ENCODE assay signal across 1 cellular context in genomic region chr19:18379803-18380747, GRCh38.
TF ChIP-seq lines count a peak whose summit lies in the region.

No MANE protein-coding gene starts in this region.

TF ChIP-seq in HEK293, 187 proteins besides CTCF, POLR2A, EP300 and RAD21 (continued from another document and continues in another):
- TF ChIP-seq PRDM10 (tag by site-specific recombination; IDR thresholded peaks at IDR 0.05) (peak; percentile 88), ZEB2 (tag by site-specific recombination; IDR thresholded peaks at IDR 0.05) (peak; percentile 84), ZSCAN30 (tag by site-specific recombination; IDR thresholded peaks at IDR 0.05) (no peak), KLF16 (tag by site-specific recombination; IDR thresholded peaks at IDR 0.05) (peak; percentile 13; the same call in 1 of the 2 replicates), INSM2 (tag by site-specific recombination; IDR thresholded peaks at IDR 0.05) (peak; percentile 80), SCRT2 (tag by site-specific recombination; IDR thresholded peaks at IDR 0.05) (peak; percentile 83), ZNF335 (tag by site-specific recombination; conservative IDR thresholded peaks at IDR 0.05) (peak; percentile 80), ZNF157 (tag by site-specific recombination; IDR thresholded peaks at IDR 0.05) (no peak), ZFP41 (tag by site-specific recombination; IDR thresholded peaks at IDR 0.05; ENCODE audit: borderline replicate concordance) (no peak), ZNF133 (tag by site-specific recombination; IDR thresholded peaks at IDR 0.05) (no peak), ZFP3 (tag by site-specific recombination; IDR thresholded peaks at IDR 0.05; ENCODE audit: low read depth) (no peak), SALL2 (tag by site-specific recombination; IDR thresholded peaks at IDR 0.05; ENCODE audit: borderline replicate concordance) (no peak), ZNF768 (tag by site-specific recombination; IDR thresholded peaks at IDR 0.05) (no peak), ZNF248 (tag by site-specific recombination; IDR thresholded peaks at IDR 0.05) (no peak), ZBTB21 (tag by site-specific recombination; IDR thresholded peaks at IDR 0.05) (peak; percentile 97), ZNF274 (IDR thresholded peaks at IDR 0.05; ENCODE audit: low read length) (no peak), ZNF274 (tag by site-specific recombination; IDR thresholded peaks at IDR 0.05; ENCODE audit: borderline replicate concordance) (no peak), ZNF398 (tag by site-specific recombination; IDR thresholded peaks at IDR 0.05) (peak; percentile 81), ZNF707 (tag by site-specific recombination; IDR thresholded peaks at IDR 0.05) (no peak), KLF8 (tag by site-specific recombination; IDR thresholded peaks at IDR 0.05) (peak; percentile 67; the same call in 1 of the 2 replicates), ZNF366 (tag by site-specific recombination; conservative IDR thresholded peaks at IDR 0.05) (peak; percentile 97), ZNF654 (tag by site-specific recombination; IDR thresholded peaks at IDR 0.05; ENCODE audit: low read depth) (no peak), ZNF121 (tag by site-specific recombination; IDR thresholded peaks at IDR 0.05) (peak; percentile 89), ZNF610 (tag by site-specific recombination; IDR thresholded peaks at IDR 0.05; ENCODE audit: borderline replicate concordance) (no peak), SP2 (tag by site-specific recombination; IDR thresholded peaks at IDR 0.05) (peak; percentile 58), ZNF600 (tag by site-specific recombination; IDR thresholded peaks at IDR 0.05) (peak; percentile 94), ZNF24 (tag by site-specific recombination; IDR thresholded peaks at IDR 0.05) (peak; percentile 71), YY2 (tag by site-specific recombination; IDR thresholded peaks at IDR 0.05) (no peak), ZSCAN18 (tag by site-specific recombination; IDR thresholded peaks at IDR 0.05) (no peak), ZSCAN16 (tag by site-specific recombination; IDR thresholded peaks at IDR 0.05) (no peak), ELK4 (IDR thresholded peaks at IDR 0.05; ENCODE audit: borderline replicate concordance, low read depth, low read length) (no peak), ZNF555 (tag by site-specific recombination; conservative IDR thresholded peaks at IDR 0.05) (no peak), ZBTB44 (tag by site-specific recombination; IDR thresholded peaks at IDR 0.05) (no peak), FEZF1 (tag by site-specific recombination; IDR thresholded peaks at IDR 0.05) (no peak; the same call in 1 of the 2 replicates), ZNF280D (tag by site-specific recombination; IDR thresholded peaks at IDR 0.05) (no peak), ZBTB7A (tag by site-specific recombination; IDR thresholded peaks at IDR 0.05; ENCODE audit: low read depth) (no peak), WT1 (tag by site-specific recombination; IDR thresholded peaks at IDR 0.05) (peak; percentile 17; the same call in 1 of the 2 replicates), ZNF76 (tag by site-specific recombination; IDR thresholded peaks at IDR 0.05; ENCODE audit: borderline replicate concordance, low read depth) (peak; percentile 15; the same call in 1 of the 2 replicates), ZNF664 (tag by site-specific recombination; IDR thresholded peaks at IDR 0.05) (no peak), GLIS1 (tag by site-specific recombination; IDR thresholded peaks at IDR 0.05) (peak; percentile 77), PRDM6 (tag by site-specific recombination; IDR thresholded peaks at IDR 0.05) (no peak), ZNF184 (tag by site-specific recombination; IDR thresholded peaks at IDR 0.05) (peak; percentile 38; the same call in 1 of the 2 replicates), ZXDB (tag by site-specific recombination; IDR thresholded peaks at IDR 0.05) (peak; percentile 46; the same call in 1 of the 2 replicates), OSR2 (tag by site-specific recombination; IDR thresholded peaks at IDR 0.05) (peak; percentile 36; the same call in 1 of the 2 replicates), HIC1 (tag by site-specific recombination; IDR thresholded peaks at IDR 0.05) (peak; percentile 71), ZNF169 (tag by site-specific recombination; IDR thresholded peaks at IDR 0.05) (no peak), HOXA7 (CRISPR knock-in tag; IDR thresholded peaks at IDR 0.05; ENCODE audit: borderline replicate concordance) (no peak)
